Comparison of ENCODE assay signal across 1 cellular context in genomic region chr1:36149237-36149972, GRCh38.
A peak's percentile ranks its signal among the peaks of the same experiment; 100 is the strongest.
TF ChIP-seq lines count a peak whose summit lies in the region.

Gene TRAPPC3, minus strand, starts transcription at chr1:36149486. Its CDS starts 108 bp downstream, at chr1:36149378.

TF ChIP-seq in WTC11, 78 proteins besides CTCF, POLR2A, EP300 and RAD21 (continued from another document):
- peak; percentile 33; the same call in 1 of the 2 replicates for TF ChIP-seq E2F5 (CRISPR knock-in tag; IDR thresholded peaks at IDR 0.05)
- TF ChIP-seq, protein P1, sequence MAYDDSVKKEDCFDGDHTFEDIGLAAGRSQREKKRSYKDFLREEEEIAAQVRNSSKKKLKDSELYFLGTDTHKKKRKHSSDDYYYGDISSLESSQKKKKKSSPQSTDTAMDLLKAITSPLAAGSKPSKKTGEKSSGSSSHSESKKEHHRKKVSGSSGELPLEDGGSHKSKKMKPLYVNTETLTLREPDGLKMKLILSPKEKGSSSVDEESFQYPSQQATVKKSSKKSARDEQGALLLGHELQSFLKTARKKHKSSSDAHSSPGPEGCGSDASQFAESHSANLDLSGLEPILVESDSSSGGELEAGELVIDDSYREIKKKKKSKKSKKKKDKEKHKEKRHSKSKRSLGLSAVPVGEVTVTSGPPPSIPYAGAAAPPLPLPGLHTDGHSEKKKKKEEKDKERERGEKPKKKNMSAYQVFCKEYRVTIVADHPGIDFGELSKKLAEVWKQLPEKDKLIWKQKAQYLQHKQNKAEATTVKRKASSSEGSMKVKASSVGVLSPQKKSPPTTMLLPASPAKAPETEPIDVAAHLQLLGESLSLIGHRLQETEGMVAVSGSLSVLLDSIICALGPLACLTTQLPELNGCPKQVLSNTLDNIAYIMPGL (CRISPR knock-in tag; IDR thresholded peaks at IDR 0.05), result peak; percentile 48; the same call in 1 of the 2 replicates
- TF ChIP-seq STAT6 (CRISPR knock-in tag; conservative IDR thresholded peaks at IDR 0.05; ENCODE audit: low read depth), result no peak
- TF ChIP-seq MAX (CRISPR knock-in tag; IDR thresholded peaks at IDR 0.05), result peak; percentile 64; the same call in 1 of the 2 replicates
- 0 out of 2 replicates have a peak, but pooled peaks have one; percentile 26 for TF ChIP-seq SMAD3 (CRISPR knock-in tag; IDR thresholded peaks at IDR 0.05; ENCODE audit: borderline replicate concordance)
- TF ChIP-seq MYBL2 (CRISPR knock-in tag; IDR thresholded peaks at IDR 0.05), result 0 out of 2 replicates have a peak, but pooled peaks have one; percentile 72
- peak; percentile 99 for TF ChIP-seq SP1 (CRISPR knock-in tag; conservative IDR thresholded peaks at IDR 0.05)
- TF ChIP-seq TCF7 (CRISPR knock-in tag; IDR thresholded peaks at IDR 0.05; ENCODE audit: low read depth), result no peak
- peak; percentile 85 for TF ChIP-seq USF2 (CRISPR knock-in tag; IDR thresholded peaks at IDR 0.05)
- TF ChIP-seq, protein P2, sequence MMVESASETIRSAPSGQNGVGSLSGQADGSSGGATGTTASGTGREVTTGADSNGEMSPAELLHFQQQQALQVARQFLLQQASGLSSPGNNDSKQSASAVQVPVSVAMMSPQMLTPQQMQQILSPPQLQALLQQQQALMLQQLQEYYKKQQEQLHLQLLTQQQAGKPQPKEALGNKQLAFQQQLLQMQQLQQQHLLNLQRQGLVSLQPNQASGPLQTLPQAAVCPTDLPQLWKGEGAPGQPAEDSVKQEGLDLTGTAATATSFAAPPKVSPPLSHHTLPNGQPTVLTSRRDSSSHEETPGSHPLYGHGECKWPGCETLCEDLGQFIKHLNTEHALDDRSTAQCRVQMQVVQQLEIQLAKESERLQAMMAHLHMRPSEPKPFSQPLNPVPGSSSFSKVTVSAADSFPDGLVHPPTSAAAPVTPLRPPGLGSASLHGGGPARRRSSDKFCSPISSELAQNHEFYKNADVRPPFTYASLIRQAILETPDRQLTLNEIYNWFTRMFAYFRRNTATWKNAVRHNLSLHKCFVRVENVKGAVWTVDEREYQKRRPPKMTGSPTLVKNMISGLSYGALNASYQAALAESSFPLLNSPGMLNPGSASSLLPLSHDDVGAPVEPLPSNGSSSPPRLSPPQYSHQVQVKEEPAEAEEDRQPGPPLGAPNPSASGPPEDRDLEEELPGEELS (CRISPR knock-in tag; IDR thresholded peaks at IDR 0.05), result peak; percentile 79
- TF ChIP-seq SOX15 (CRISPR knock-in tag; IDR thresholded peaks at IDR 0.05), result no peak
- 0 out of 2 replicates have a peak, but pooled peaks have one; percentile 57 for TF ChIP-seq ETV6 (CRISPR knock-in tag; IDR thresholded peaks at IDR 0.05)
- TF ChIP-seq ATF1 (CRISPR knock-in tag; IDR thresholded peaks at IDR 0.05), result no peak
- TF ChIP-seq NFE2L1 (CRISPR knock-in tag; IDR thresholded peaks at IDR 0.05), result peak; percentile 29; the same call in 1 of the 2 replicates
- TF ChIP-seq USF1 (CRISPR knock-in tag; IDR thresholded peaks at IDR 0.05), result peak; percentile 86
- TF ChIP-seq RORB (CRISPR knock-in tag; IDR thresholded peaks at IDR 0.05), result no peak
- TF ChIP-seq PRDM15 (CRISPR knock-in tag; IDR thresholded peaks at IDR 0.05), result no peak
- TF ChIP-seq ZNF532 (CRISPR knock-in tag; IDR thresholded peaks at IDR 0.05; ENCODE audit: borderline replicate concordance), result no peak
